Comparison of ENCODE assay signal across 18 cellular contexts in genomic region chr12:55780695-55781094, GRCh38. TPM values are rescaled to one million over a fixed set of nuclear protein-coding genes. Genes with fewer than 3 reads are reported as not detected.
DNase-seq lines count a peak whose midpoint lies in the region; ATAC-seq and TF ChIP-seq lines count a peak whose summit lies in the region.
"Had no signal": no experiment of that assay in that cellular context is flagged by ENCODE, and none has a peak within 500 bp of the region (broad histone marks: within the 10 kb centered on the region; RNA-seq: fewer than 3 reads in every experiment).

No MANE protein-coding gene starts in this region.

- H3K9me3 ChIP-seq in breast epithelium (no peaks in the 10 kb centered on the region), hepatocyte (ENCODE audit: low read depth) (no peaks in the 10 kb centered on the region)

- peaks cover 7% of the 10 kb centered on the region for H3K36me3 ChIP-seq in breast epithelium
- no peaks in the 10 kb centered on the region for H3K36me3 ChIP-seq in hepatocyte (replicated peaks; ENCODE audit: insufficient read depth, low read depth)

- H3K79me2 ChIP-seq in hepatocyte = peaks cover 37% of the 10 kb centered on the region

- POLR2A ChIA-PET in MCF 10A (lab: Yijun Ruan, JAX) = no interaction called here

- peaks cover 4% of the 10 kb centered on the region for H4K20me1 ChIP-seq in hepatocyte (ENCODE audit: insufficient read depth, poor library complexity, severe bottlenecking)

- intact Hi-C loops in MCF 10A (cut with micrococcal nuclease) (no loop called here), breast epithelium (cut with DNase I; ENCODE audit: low total_unique reads) (no loop called here), left colon (cut with DNase I, micrococcal nuclease) (no loop called here)

- H3K27ac ChIP-seq in breast epithelium (no peak overlapping the region), hepatocyte (no peak overlapping the region)
- H3K27ac ChIP-seq: neural progenitor cell had no signal

- 82% methylated on average over 2 of the region's 2 CpGs for WGBS in hepatocyte (ENCODE audit: low lambda C conversion rate, missing lambda C conversion rate)

- CTCF ChIA-PET in MCF 10A (lab: Yijun Ruan, JAX) = no interaction called here

- TF ChIP-seq POLR2A in breast epithelium (IDR thresholded peaks at IDR 0.05) = no peak

- no peaks in the 10 kb centered on the region for H3K27me3 Mint-ChIP-seq in MCF 10A (ENCODE audit: insufficient read depth, unreplicated experiment)
- H3K27me3 Mint-ChIP-seq in T-helper 2 cell treated with Interferon-gamma antibody and Interleukin-4, amounts not matched to agents 5 μg/mL and 100 μg/mL, for 36 hours (ENCODE audit: low read depth) = no peaks in the 10 kb centered on the region
- H3K27me3 Mint-ChIP-seq: activated naive CD8-positive, alpha-beta T cell treated with anti-CD3 and anti-CD28 coated beads, Interleukin-2, amount 50 U/mL, for 24 hours had no signal

- DNase-seq in MCF 10A (ENCODE audit: unreplicated experiment) = no peak
- no peak for DNase-seq in breast epithelium (ENCODE audit: low spot score in 2 of 2)
- DNase-seq in T-helper 2 cell treated with Interferon-gamma antibody and Interleukin-4, amounts not matched to agents 5 μg/mL and 100 μg/mL, for 36 hours (ENCODE audit: low spot score) = no peak
- peak; percentile 13 to 18 for DNase-seq in cardiac fibroblast (ENCODE audit: low read depth in 2 of 2)
- DNase-seq in stimulated activated CD4-positive, alpha-beta T cell treated with anti-CD3 and anti-CD28 coated beads, Interleukin-2, amount 100 ng/mL, for 24 hours = no peak
- DNase-seq in hepatocyte (ENCODE audit: low spot score) = no peak
- no peak for DNase-seq in left colon
- DNase-seq: activated CD4-positive, alpha-beta T cell treated with anti-CD3 and anti-CD28 coated beads for 48 hours; activated naive CD8-positive, alpha-beta T cell treated with anti-CD3 and anti-CD28 coated beads, Interleukin-2, amount 50 U/mL, for 24 hours; activated T-cell treated with anti-CD3 and anti-CD28 coated beads, Interleukin-2, amount 50 U/mL, for 4 hours; central memory CD4-positive, alpha-beta T cell; NCI-H2029 treated with DMSO at 0.1 percent for 48 hours; NCI-H510A treated with DMSO at 0.1 percent for 48 hours; retina; SHP77 treated with DMSO at 0.1 percent for 48 hours; stimulated activated CD4-positive, alpha-beta T cell treated with anti-CD3 and anti-CD28 coated beads, Interleukin-15, amount 100 ng/mL, for 24 hours had no signal

- no peak overlapping the region for H2AFZ ChIP-seq in hepatocyte
- H2AFZ ChIP-seq: neural progenitor cell had no signal

- no peak overlapping the region for H3K4me3 ChIP-seq in breast epithelium
- H3K4me3 ChIP-seq in cardiac fibroblast (replicated peaks in 1 of 2; ENCODE audit: low read depth in 2 of 2, low read length in 2 of 2) = no peak overlapping the region
- no peak overlapping the region for H3K4me3 ChIP-seq in hepatocyte
- H3K4me3 ChIP-seq: neural progenitor cell had no signal

- H3K27ac Mint-ChIP-seq in MCF 10A (ENCODE audit: low read depth, unreplicated experiment) = peak overlapping the region; percentile 19
- H3K27ac Mint-ChIP-seq in T-helper 2 cell treated with Interferon-gamma antibody and Interleukin-4, amounts not matched to agents 5 μg/mL and 100 μg/mL, for 36 hours = peak overlapping the region; percentile 63
- H3K27ac Mint-ChIP-seq: activated naive CD8-positive, alpha-beta T cell treated with anti-CD3 and anti-CD28 coated beads, Interleukin-2, amount 50 U/mL, for 24 hours; neural progenitor cell had no signal

- H3K4me1 ChIP-seq in breast epithelium = no peaks in the 10 kb centered on the region
- H3K4me1 ChIP-seq in hepatocyte (ENCODE audit: insufficient read depth) = no peaks in the 10 kb centered on the region
- H3K4me1 ChIP-seq: neural progenitor cell had no signal

- ATAC-seq in left colon = no peak
- no peak for ATAC-seq in GM21447 (IDR thresholded peaks at IDR 0.05; ENCODE audit: unreplicated experiment)
- ATAC-seq: activated naive CD8-positive, alpha-beta T cell treated with anti-CD3 and anti-CD28 coated beads, Interleukin-2, amount 50 U/mL, for 24 hours; activated T-cell treated with anti-CD3 and anti-CD28 coated beads, Interleukin-2, amount 50 U/mL, for 4 hours had no signal

- H3K4me2 ChIP-seq in hepatocyte = no peak overlapping the region
- H3K4me2 ChIP-seq: neural progenitor cell had no signal

- no peaks in the 10 kb centered on the region for H3K4me1 Mint-ChIP-seq in MCF 10A (ENCODE audit: insufficient read depth, unreplicated experiment)
- H3K4me1 Mint-ChIP-seq in T-helper 2 cell treated with Interferon-gamma antibody and Interleukin-4, amounts not matched to agents 5 μg/mL and 100 μg/mL, for 36 hours (ENCODE audit: low read depth) = peaks cover 16% of the 10 kb centered on the region
- H3K4me1 Mint-ChIP-seq: neural progenitor cell had no signal

- H3K9me2 ChIP-seq in hepatocyte (replicated peaks; ENCODE audit: insufficient read depth) = no peaks in the 10 kb centered on the region

- no TSS peak for BruUV-seq in MCF 10A (replicated peaks; lab: Mats Ljungman, UMichigan)

- peaks cover 76% of the 10 kb centered on the region for H3K36me3 Mint-ChIP-seq in MCF 10A (ENCODE audit: insufficient read depth, unreplicated experiment)
- H3K36me3 Mint-ChIP-seq in T-helper 2 cell treated with Interferon-gamma antibody and Interleukin-4, amounts not matched to agents 5 μg/mL and 100 μg/mL, for 36 hours (ENCODE audit: low read depth) = peaks cover 58% of the 10 kb centered on the region

- no peaks in the 10 kb centered on the region for H3K27me3 ChIP-seq in breast epithelium
- no peaks in the 10 kb centered on the region for H3K27me3 ChIP-seq in hepatocyte
- H3K27me3 ChIP-seq: neural progenitor cell had no signal

- H3K9me3 Mint-ChIP-seq in MCF 10A (ENCODE audit: unreplicated experiment) = no peaks in the 10 kb centered on the region
- no peaks in the 10 kb centered on the region for H3K9me3 Mint-ChIP-seq in T-helper 2 cell treated with Interferon-gamma antibody and Interleukin-4, amounts not matched to agents 5 μg/mL and 100 μg/mL, for 36 hours
- H3K9me3 Mint-ChIP-seq: activated naive CD8-positive, alpha-beta T cell treated with anti-CD3 and anti-CD28 coated beads, Interleukin-2, amount 50 U/mL, for 24 hours; activated T-cell treated with anti-CD3 and anti-CD28 coated beads, Interleukin-2, amount 50 U/mL, for 4 hours; neural progenitor cell had no signal

- H3K4me3 Mint-ChIP-seq in MCF 10A (ENCODE audit: unreplicated experiment) = no peak overlapping the region
- H3K4me3 Mint-ChIP-seq in T-helper 2 cell treated with Interferon-gamma antibody and Interleukin-4, amounts not matched to agents 5 μg/mL and 100 μg/mL, for 36 hours = peak overlapping the region; percentile 56
- H3K4me3 Mint-ChIP-seq: activated naive CD8-positive, alpha-beta T cell treated with anti-CD3 and anti-CD28 coated beads, Interleukin-2, amount 50 U/mL, for 24 hours; activated T-cell treated with anti-CD3 and anti-CD28 coated beads, Interleukin-2, amount 50 U/mL, for 4 hours; neural progenitor cell had no signal

- no peak for TF ChIP-seq CTCF in MCF 10A (IDR thresholded peaks at IDR 0.05; ENCODE audit: unreplicated experiment)
- TF ChIP-seq CTCF in breast epithelium (IDR thresholded peaks at IDR 0.05) = no peak
- no peak for TF ChIP-seq CTCF in cardiac fibroblast (IDR thresholded peaks at IDR 0.05; ENCODE audit: low read depth, low read length)
- no peak for TF ChIP-seq CTCF in hepatocyte (IDR thresholded peaks at IDR 0.05; ENCODE audit: poor library complexity)

RNA-seq across cellular contexts. Expression of gene SARNP, which starts 36.8 kb away (rescaled TPM):
- 39.2 and 61.1 TPM in 2 replicates for total RNA-seq in MCF 10A (2022)
- total RNA-seq in breast epithelium = 10 to 100 TPM; 54.7 to 64.3 (median 55.3) TPM
- total RNA-seq in hepatocyte = 84.2 and 118 TPM in 2 replicates
- polyA plus RNA-seq in hepatocyte = 103 and 117 TPM in 2 replicates
- total RNA-seq in left colon = 10 to 100 TPM; 42.7 to 43.7 TPM

RNA-seq across cellular contexts. Expression of gene ORMDL2, which starts 37.1 kb away (rescaled TPM):
- total RNA-seq in MCF 10A (2022) (54.6 and 55.9 TPM in 2 replicates), breast epithelium (10 to 100 TPM; 13.1 to 28.5 (median 21.0) TPM), hepatocyte (28.6 and 34.2 TPM in 2 replicates), left colon (10 to 100 TPM; 64.5 to 82.9 TPM)
- polyA plus RNA-seq in hepatocyte = 93.0 and 106 TPM in 2 replicates

RNA-seq across cellular contexts. Expression of gene GDF11, which starts 37.8 kb away (rescaled TPM):
- total RNA-seq in MCF 10A (2022) (1.9 TPM in 2 replicates), breast epithelium (1 to 10 TPM in 1 of 3 donors, under 1 TPM in 2; 0.64 to 1.6 (median 0.88) TPM), hepatocyte (7.9 and 10.8 TPM in 2 replicates), left colon (1 to 10 TPM; 1.5 to 2.7 TPM)
- polyA plus RNA-seq in hepatocyte = 3.7 and 4.1 TPM in 2 replicates

RNA-seq across cellular contexts. Expression of gene DNAJC14, which starts 48.7 kb away (rescaled TPM):
- total RNA-seq in MCF 10A (2022) = 27.3 and 29.9 TPM in 2 replicates
- total RNA-seq in breast epithelium = 10 to 100 TPM; 31.0 to 46.2 (median 36.1) TPM
- total RNA-seq in hepatocyte = 29.4 and 43.4 TPM in 2 replicates
- polyA plus RNA-seq in hepatocyte = 24.5 and 26.5 TPM in 2 replicates
- total RNA-seq in left colon = 10 to 100 TPM; 27.8 to 32.5 TPM

RNA-seq across cellular contexts. Expression of gene CD63, which starts 51.9 kb away (rescaled TPM):
- total RNA-seq in MCF 10A (2022) (552 and 724 TPM in 2 replicates), breast epithelium (100 to 1,000 TPM; 540 to 910 (median 777) TPM), hepatocyte (1,401 and 1,504 TPM in 2 replicates), left colon (1,000 to 10,000 TPM; 1,137 to 1,252 TPM)
- 2,624 and 2,749 TPM in 2 replicates for polyA plus RNA-seq in hepatocyte

Comparison
In these comparisons a context has a peak if more than half of its experiments do, and no peak if none do; other contexts are left out.
1. DNase-seq: peak in cardiac fibroblast (2 of 2); none in MCF 10A (single experiment), breast epithelium (0 of 2), T-helper 2 cell treated with Interferon-gamma antibody and Interleukin-4, amounts not matched to agents 5 μg/mL and 100 μg/mL, for 36 hours (single experiment), stimulated activated CD4-positive, alpha-beta T cell treated with anti-CD3 and anti-CD28 coated beads, Interleukin-2, amount 100 ng/mL, for 24 hours (0 of 2), hepatocyte (single experiment) and left colon (0 of 2).